Comparison of ENCODE assay signal across 1 cellular context in the genomic region with DNA sequence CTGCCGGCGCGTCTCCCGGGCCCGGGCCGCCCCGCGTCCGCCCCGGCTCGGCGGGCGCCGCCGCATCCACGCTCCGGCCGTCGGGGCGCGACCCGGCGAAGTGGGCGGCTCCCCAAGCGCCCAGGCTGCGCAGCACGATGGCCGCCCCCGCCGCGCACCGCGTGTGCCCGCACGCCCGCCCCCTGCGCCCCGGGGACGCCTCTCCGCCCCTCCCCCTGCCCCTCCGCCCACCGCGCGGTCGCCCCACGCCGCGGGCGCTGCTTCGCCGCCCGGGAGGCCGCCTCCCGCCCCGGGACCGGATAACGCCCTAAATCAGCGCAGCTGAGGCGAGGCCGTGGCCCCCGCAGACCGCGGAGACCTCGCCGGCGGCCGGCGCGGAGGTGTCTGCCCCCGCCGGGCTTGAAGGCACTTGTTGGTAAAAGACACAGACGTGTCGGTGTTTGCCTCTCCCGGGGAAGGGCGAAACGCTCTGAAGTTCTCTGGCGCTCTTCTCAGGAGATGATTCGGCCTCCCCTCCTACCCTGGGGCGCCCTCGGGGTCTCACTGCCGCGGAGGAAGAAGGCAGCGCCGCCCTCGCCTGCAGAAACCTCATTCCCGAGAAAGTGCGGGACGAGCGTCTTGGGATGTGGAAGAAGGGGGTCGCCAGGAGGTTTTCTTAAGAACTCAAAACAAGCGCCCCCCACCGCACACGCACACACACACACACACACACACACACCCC.
TF ChIP-seq lines count a peak whose summit lies in the region.

A gene with protein sequence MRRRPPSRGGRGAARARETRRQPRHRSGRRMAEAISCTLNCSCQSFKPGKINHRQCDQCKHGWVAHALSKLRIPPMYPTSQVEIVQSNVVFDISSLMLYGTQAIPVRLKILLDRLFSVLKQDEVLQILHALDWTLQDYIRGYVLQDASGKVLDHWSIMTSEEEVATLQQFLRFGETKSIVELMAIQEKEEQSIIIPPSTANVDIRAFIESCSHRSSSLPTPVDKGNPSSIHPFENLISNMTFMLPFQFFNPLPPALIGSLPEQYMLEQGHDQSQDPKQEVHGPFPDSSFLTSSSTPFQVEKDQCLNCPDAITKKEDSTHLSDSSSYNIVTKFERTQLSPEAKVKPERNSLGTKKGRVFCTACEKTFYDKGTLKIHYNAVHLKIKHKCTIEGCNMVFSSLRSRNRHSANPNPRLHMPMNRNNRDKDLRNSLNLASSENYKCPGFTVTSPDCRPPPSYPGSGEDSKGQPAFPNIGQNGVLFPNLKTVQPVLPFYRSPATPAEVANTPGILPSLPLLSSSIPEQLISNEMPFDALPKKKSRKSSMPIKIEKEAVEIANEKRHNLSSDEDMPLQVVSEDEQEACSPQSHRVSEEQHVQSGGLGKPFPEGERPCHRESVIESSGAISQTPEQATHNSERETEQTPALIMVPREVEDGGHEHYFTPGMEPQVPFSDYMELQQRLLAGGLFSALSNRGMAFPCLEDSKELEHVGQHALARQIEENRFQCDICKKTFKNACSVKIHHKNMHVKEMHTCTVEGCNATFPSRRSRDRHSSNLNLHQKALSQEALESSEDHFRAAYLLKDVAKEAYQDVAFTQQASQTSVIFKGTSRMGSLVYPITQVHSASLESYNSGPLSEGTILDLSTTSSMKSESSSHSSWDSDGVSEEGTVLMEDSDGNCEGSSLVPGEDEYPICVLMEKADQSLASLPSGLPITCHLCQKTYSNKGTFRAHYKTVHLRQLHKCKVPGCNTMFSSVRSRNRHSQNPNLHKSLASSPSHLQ (minus strand): TSS at position 102 of the 721 bp plus-strand sequence. CDS start 36 bp downstream, at position 66.

TF ChIP-seq in A549, 52 proteins besides CTCF, POLR2A, EP300 and RAD21 (continued from another document):
- TF ChIP-seq, protein P1, sequence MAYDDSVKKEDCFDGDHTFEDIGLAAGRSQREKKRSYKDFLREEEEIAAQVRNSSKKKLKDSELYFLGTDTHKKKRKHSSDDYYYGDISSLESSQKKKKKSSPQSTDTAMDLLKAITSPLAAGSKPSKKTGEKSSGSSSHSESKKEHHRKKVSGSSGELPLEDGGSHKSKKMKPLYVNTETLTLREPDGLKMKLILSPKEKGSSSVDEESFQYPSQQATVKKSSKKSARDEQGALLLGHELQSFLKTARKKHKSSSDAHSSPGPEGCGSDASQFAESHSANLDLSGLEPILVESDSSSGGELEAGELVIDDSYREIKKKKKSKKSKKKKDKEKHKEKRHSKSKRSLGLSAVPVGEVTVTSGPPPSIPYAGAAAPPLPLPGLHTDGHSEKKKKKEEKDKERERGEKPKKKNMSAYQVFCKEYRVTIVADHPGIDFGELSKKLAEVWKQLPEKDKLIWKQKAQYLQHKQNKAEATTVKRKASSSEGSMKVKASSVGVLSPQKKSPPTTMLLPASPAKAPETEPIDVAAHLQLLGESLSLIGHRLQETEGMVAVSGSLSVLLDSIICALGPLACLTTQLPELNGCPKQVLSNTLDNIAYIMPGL (CRISPR knock-in tag; IDR thresholded peaks at IDR 0.05; ENCODE audit: borderline replicate concordance): no peak
- TF ChIP-seq HEYL (CRISPR knock-in tag; IDR thresholded peaks at IDR 0.05) (no peak), EHF (CRISPR knock-in tag; IDR thresholded peaks at IDR 0.05) (no peak), FOSB (CRISPR knock-in tag; IDR thresholded peaks at IDR 0.05) (no peak), HOXB5 (CRISPR knock-in tag; IDR thresholded peaks at IDR 0.05) (no peak)
- TF ChIP-seq, protein P2, sequence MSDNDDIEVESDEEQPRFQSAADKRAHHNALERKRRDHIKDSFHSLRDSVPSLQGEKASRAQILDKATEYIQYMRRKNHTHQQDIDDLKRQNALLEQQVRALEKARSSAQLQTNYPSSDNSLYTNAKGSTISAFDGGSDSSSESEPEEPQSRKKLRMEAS (IDR thresholded peaks at IDR 0.05): no peak
